Comparison of ENCODE assay signal across 18 cellular contexts in genomic region chr11:57735655-57736298, GRCh38. TPM values are rescaled to one million over a fixed set of nuclear protein-coding genes. Genes with fewer than 3 reads are reported as not detected.
DNase-seq lines count a peak whose midpoint lies in the region; ATAC-seq and TF ChIP-seq lines count a peak whose summit lies in the region.
"Had no signal": no experiment of that assay in that cellular context is flagged by ENCODE, and none has a peak within 500 bp of the region (broad histone marks: within the 10 kb centered on the region; RNA-seq: fewer than 3 reads in every experiment).

No MANE protein-coding gene starts in this region.

- H3K4me1 Mint-ChIP-seq in activated CD4-positive, alpha-beta T cell treated with anti-CD3 and anti-CD28 coated beads for 36 hours: peaks cover 3% of the 10 kb centered on the region
- peaks cover under 1% of the 10 kb centered on the region for H3K4me1 Mint-ChIP-seq in central memory CD8-positive, alpha-beta T cell

- peak overlapping the region; percentile 66 for H3K27ac Mint-ChIP-seq in activated CD4-positive, alpha-beta T cell treated with anti-CD3 and anti-CD28 coated beads for 36 hours
- peak overlapping the region; percentile 41 for H3K27ac Mint-ChIP-seq in central memory CD8-positive, alpha-beta T cell (ENCODE audit: low read depth)

- CTCF ChIA-PET in activated CD4-positive, alpha-beta T cell treated with anti-CD3 and anti-CD28 coated beads for 36 hours (lab: Charles Lee): interaction anchor here (0.6 to 1.0 kb wide), 3 partner anchors 65 to 787 kb away, joined by 3 read pairs; no protein-coding TSS in a partner anchor
- CTCF ChIA-PET in PC-3 (lab: Charles Lee): interaction anchor here (0.5 to 0.6 kb wide), 2 partner anchors 16 to 26 kb away, joined by 4 read pairs; partner anchors contain the start of gene BTBD18

- no peak for DNase-seq in activated CD4-positive, alpha-beta T cell treated with anti-CD3 and anti-CD28 coated beads for 36 hours
- DNase-seq in activated CD4-positive, alpha-beta T cell treated with anti-CD3 and anti-CD28 coated beads for 48 hours: no peak
- DNase-seq in HUDEP-2 (lab: John Stamatoyannopoulos, UW; ENCODE audit: unreplicated experiment in 76 of 76) (peak in 46 of 76 experiments; percentile 4 to 68 (median 32)), PC-3 (no peak), GM10266 (ENCODE audit: extremely low spot score) (no peak)
- no peak for DNase-seq in central memory CD8-positive, alpha-beta T cell (ENCODE audit: low spot score in 2 of 2)
- DNase-seq: effector CD8-positive, alpha-beta T cell; glutamatergic neuron; GM23248; nucleus accumbens; stimulated activated CD4-positive, alpha-beta T cell treated with anti-CD3 and anti-CD28 coated beads, Interleukin-12 subunit alpha, Interleukin-12 subunit beta, amount 100 ng/mL, for 4 hours had no signal

- no peak overlapping the region for H3K27ac ChIP-seq in PC-3 (ENCODE audit: low read length)
- H3K27ac ChIP-seq: A549, GM23248 had no signal

- H3K4me3 ChIP-seq in mucosa of stomach (ENCODE audit: low read length): no peak overlapping the region
- H3K4me3 ChIP-seq in PC-3 (ENCODE audit: low read length): no peak overlapping the region
- H3K4me3 ChIP-seq: A549, GM23248 had no signal

- TF ChIP-seq CTCF in PC-3 (conservative IDR thresholded peaks at IDR 0.05; ENCODE audit: low read depth, low read length) (no peak), GM10266 (IDR thresholded peaks at IDR 0.05; ENCODE audit: control insufficient read depth, insufficient read depth, low read depth, missing control alignments) (no peak)

- H3K79me2 ChIP-seq in PC-3 (ENCODE audit: low read length): peaks cover 59% of the 10 kb centered on the region

- H3K36me3 Mint-ChIP-seq in activated CD4-positive, alpha-beta T cell treated with anti-CD3 and anti-CD28 coated beads for 36 hours (ENCODE audit: low read depth): peaks cover 25% of the 10 kb centered on the region
- peaks cover 28% of the 10 kb centered on the region for H3K36me3 Mint-ChIP-seq in central memory CD8-positive, alpha-beta T cell (ENCODE audit: insufficient read depth)

- no peak overlapping the region for H3K4me3 Mint-ChIP-seq in activated CD4-positive, alpha-beta T cell treated with anti-CD3 and anti-CD28 coated beads for 36 hours
- no peak overlapping the region for H3K4me3 Mint-ChIP-seq in central memory CD8-positive, alpha-beta T cell

- H3K27me3 ChIP-seq in mucosa of stomach (ENCODE audit: control insufficient read depth, insufficient read depth, low read length) (no peaks in the 10 kb centered on the region), PC-3 (ENCODE audit: low read length) (no peaks in the 10 kb centered on the region)

- H3K4me2 ChIP-seq in PC-3 (ENCODE audit: low read length): no peak overlapping the region
- H3K4me2 ChIP-seq: A549 had no signal

- POLR2A ChIA-PET in activated CD4-positive, alpha-beta T cell treated with anti-CD3 and anti-CD28 coated beads for 36 hours (lab: Charles Lee): no interaction called here
- POLR2A ChIA-PET in PC-3 (lab: Charles Lee; ENCODE audit: unreplicated experiment): no interaction called here

- peaks cover 15% of the 10 kb centered on the region for H3K4me1 ChIP-seq in mucosa of stomach (ENCODE audit: control insufficient read depth, insufficient read depth, low read length)
- H3K4me1 ChIP-seq in PC-3 (ENCODE audit: insufficient read depth, low read length): peaks cover 4% of the 10 kb centered on the region

- no peaks in the 10 kb centered on the region for H3K27me3 Mint-ChIP-seq in activated CD4-positive, alpha-beta T cell treated with anti-CD3 and anti-CD28 coated beads for 36 hours
- H3K27me3 Mint-ChIP-seq in central memory CD8-positive, alpha-beta T cell: no peaks in the 10 kb centered on the region

- no TSS peak for BruUV-seq in PC-3 (replicated peaks; lab: Mats Ljungman, UMichigan)

- H3K9ac ChIP-seq in mucosa of stomach (ENCODE audit: low read length) (peak overlapping the region; percentile 22), PC-3 (ENCODE audit: low read length) (no peak overlapping the region)
- H3K9ac ChIP-seq: GM23248 had no signal

- no peaks in the 10 kb centered on the region for H3F3A ChIP-seq in PC-3 (ENCODE audit: low read length, unreplicated experiment)

- no peak overlapping the region for H2AFZ ChIP-seq in PC-3 (ENCODE audit: low read length)
- H2AFZ ChIP-seq: GM23248 had no signal

- H3K36me3 ChIP-seq in mucosa of stomach (ENCODE audit: control insufficient read depth, insufficient read depth, low read length) (no peaks in the 10 kb centered on the region), PC-3 (ENCODE audit: low read depth, low read length) (peaks cover 40% of the 10 kb centered on the region)

- H3K9me3 Mint-ChIP-seq in activated CD4-positive, alpha-beta T cell treated with anti-CD3 and anti-CD28 coated beads for 36 hours (ENCODE audit: low read depth): no peaks in the 10 kb centered on the region
- no peaks in the 10 kb centered on the region for H3K9me3 Mint-ChIP-seq in central memory CD8-positive, alpha-beta T cell

- H3K9me3 ChIP-seq in mucosa of stomach (ENCODE audit: control insufficient read depth, low read length) (no peaks in the 10 kb centered on the region), PC-3 (ENCODE audit: low read length) (no peaks in the 10 kb centered on the region)
- H3K9me3 ChIP-seq: A549 had no signal

- ATAC-seq in activated CD4-positive, alpha-beta T cell treated with anti-CD3 and anti-CD28 coated beads for 36 hours: no peak
- no peak for ATAC-seq in central memory CD8-positive, alpha-beta T cell (replicated peaks; ENCODE audit: extremely low read depth, poor library complexity, severe bottlenecking)
- ATAC-seq in GM19328 (IDR thresholded peaks at IDR 0.05; ENCODE audit: unreplicated experiment): no peak
- no peak for ATAC-seq in PC-3
- ATAC-seq: A549 had no signal

- intact Hi-C loops in activated CD4-positive, alpha-beta T cell treated with anti-CD3 and anti-CD28 coated beads for 36 hours (cut with DNase I, micrococcal nuclease): no loop called here
- intact Hi-C loops in PC-3 (cut with micrococcal nuclease): no loop called here

- peaks cover 14% of the 10 kb centered on the region; the same call in 1 of the 2 replicates for H4K20me1 ChIP-seq in PC-3 (ENCODE audit: low read length)

- no peaks in the 10 kb centered on the region for H3K9me2 ChIP-seq in PC-3 (replicated peaks; ENCODE audit: low read length)

RNA-seq across cellular contexts. Expression of gene SELENOH, which starts 5.5 kb away (rescaled TPM):
- 100 to 1,000 TPM; 117 to 244 TPM for total RNA-seq in activated CD4-positive, alpha-beta T cell treated with anti-CD3 and anti-CD28 coated beads for 36 hours
- 306 and 353 TPM in 2 replicates for total RNA-seq in PC-3 (2014; rRNA removed)

RNA-seq across cellular contexts. Expression of gene BTBD18, which starts 15.8 kb away (rescaled TPM):
- not detected for total RNA-seq in activated CD4-positive, alpha-beta T cell treated with anti-CD3 and anti-CD28 coated beads for 36 hours
- not detected in 2 replicates for total RNA-seq in PC-3 (2014; rRNA removed)
- total RNA-seq: GM23248; lower leg skin; OCI-LY7; T-helper 1 cell treated with Interleukin-12 subunit alpha and Interleukin-12 subunit beta and Interleukin-4 antibody, amounts not matched to agents 30 ng/mL and 1 ng/mL, for 36 hours; ureter had no signal

RNA-seq across cellular contexts. Expression of gene TMX2, which starts 23.4 kb away (rescaled TPM):
- total RNA-seq in activated CD4-positive, alpha-beta T cell treated with anti-CD3 and anti-CD28 coated beads for 36 hours: 10 to 100 TPM; 59.8 to 72.5 TPM
- total RNA-seq in PC-3 (2014; rRNA removed): 228 and 241 TPM in 2 replicates

RNA-seq across cellular contexts. Expression of gene MED19, which starts 23.8 kb away (rescaled TPM):
- total RNA-seq in activated CD4-positive, alpha-beta T cell treated with anti-CD3 and anti-CD28 coated beads for 36 hours: 10 to 100 TPM in 1 of 2 experiments, 1 to 10 TPM in 1; 8.6 to 10.6 TPM
- total RNA-seq in PC-3 (2014; rRNA removed): 41.8 and 42.3 TPM in 2 replicates

RNA-seq across cellular contexts. Expression of gene CTNND1, which starts 25.8 kb away (rescaled TPM):
- 1 to 10 TPM; 6.7 to 7.4 TPM for total RNA-seq in activated CD4-positive, alpha-beta T cell treated with anti-CD3 and anti-CD28 coated beads for 36 hours
- 117 and 121 TPM in 2 replicates for total RNA-seq in PC-3 (2014; rRNA removed)

Comparison
In these comparisons a context has a peak if more than half of its experiments do, and no peak if none do; other contexts are left out.
1. DNase-seq: peak in HUDEP-2 (46 of 76); none in activated CD4-positive, alpha-beta T cell treated with anti-CD3 and anti-CD28 coated beads for 36 hours (single experiment), activated CD4-positive, alpha-beta T cell treated with anti-CD3 and anti-CD28 coated beads for 48 hours (single experiment), central memory CD8-positive, alpha-beta T cell (0 of 2), PC-3 (single experiment) and GM10266 (single experiment).